Comparison of ENCODE assay signal across 15 cellular contexts in genomic region chr4:172850838-172851237, GRCh38.
DNase-seq lines count a peak whose midpoint lies in the region; ATAC-seq and TF ChIP-seq lines count a peak whose summit lies in the region.
"Had no signal": no experiment of that assay in that cellular context is flagged by ENCODE, and none has a peak within 500 bp of the region (broad histone marks: within the 10 kb centered on the region; RNA-seq: fewer than 3 reads in every experiment).

No MANE protein-coding gene starts in this region.

- H3K4me2 ChIP-seq in fibroblast of lung (ENCODE audit: extremely low read depth, insufficient read depth, low read length): no peak overlapping the region

- H3K9me3 ChIP-seq in breast epithelium (no peaks in the 10 kb centered on the region), SJCRH30 (replicated peaks) (no peaks in the 10 kb centered on the region; the same call in 1 of the 2 replicates), fibroblast of lung (ENCODE audit: control insufficient read depth, insufficient read depth, low read depth, low read length) (no peaks in the 10 kb centered on the region), BE2C (no peaks in the 10 kb centered on the region)
- H3K9me3 ChIP-seq: body of pancreas, gastroesophageal sphincter had no signal

- CTCF ChIA-PET in MCF 10A (lab: Yijun Ruan, JAX): interaction anchor here (0.7 kb wide), 1 partner anchor 22 kb away, joined by 3 read pairs; no protein-coding TSS in a partner anchor

- no peak overlapping the region for H3K4me3 Mint-ChIP-seq in MCF 10A (ENCODE audit: unreplicated experiment)

- H2AFZ ChIP-seq in fibroblast of lung (ENCODE audit: low read length): no peak overlapping the region

- peaks cover 5% of the 10 kb centered on the region for H3K4me1 Mint-ChIP-seq in MCF 10A (ENCODE audit: insufficient read depth, unreplicated experiment)

- BruUV-seq in MCF 10A (replicated peaks; lab: Mats Ljungman, UMichigan): no TSS peak

- POLR2A ChIA-PET in MCF 10A (lab: Yijun Ruan, JAX): no interaction called here

- no peaks in the 10 kb centered on the region for H3K9me3 Mint-ChIP-seq in MCF 10A (ENCODE audit: unreplicated experiment)

- no peak overlapping the region for H3K27ac Mint-ChIP-seq in MCF 10A (ENCODE audit: low read depth, unreplicated experiment)

- H3K27me3 Mint-ChIP-seq in MCF 10A (ENCODE audit: insufficient read depth, unreplicated experiment): no peaks in the 10 kb centered on the region

- no peak overlapping the region for H3K4me3 ChIP-seq in breast epithelium
- H3K4me3 ChIP-seq in SJCRH30: no peak overlapping the region
- H3K4me3 ChIP-seq in fibroblast of lung (replicated peaks in 1 of 4; ENCODE audit: control extremely low read depth in 1 of 4, insufficient read depth in 1 of 4, low read depth in 3 of 4, low read length in 4 of 4): no peak overlapping the region
- H3K4me3 ChIP-seq in BE2C (ENCODE audit: low read depth, low read length): no peak overlapping the region
- H3K4me3 ChIP-seq: body of pancreas, gastroesophageal sphincter had no signal

- TF ChIP-seq CTCF in MCF 10A (IDR thresholded peaks at IDR 0.05; ENCODE audit: unreplicated experiment) (no peak), breast epithelium (IDR thresholded peaks at IDR 0.05) (no peak), fibroblast of lung (conservative IDR thresholded peaks at IDR 0.05 in 1 of 2, IDR thresholded peaks at IDR 0.05 in 1 of 2; ENCODE audit: low read depth in 1 of 2, low read length in 2 of 2) (no peak), BE2C (IDR thresholded peaks at IDR 0.05; ENCODE audit: low read depth, low read length) (no peak)

- TF ChIP-seq POLR2A in breast epithelium (IDR thresholded peaks at IDR 0.05): no peak

- H3K36me3 Mint-ChIP-seq in MCF 10A (ENCODE audit: insufficient read depth, unreplicated experiment): no peaks in the 10 kb centered on the region

- DNase-seq in MCF 10A (ENCODE audit: unreplicated experiment): peak; percentile 72
- no peak for DNase-seq in breast epithelium (ENCODE audit: low spot score in 2 of 2)
- peak; percentile 72 to 89 for DNase-seq in SJCRH30
- peak; percentile 92 to 93 for DNase-seq in fibroblast of lung (ENCODE audit: low read depth in 2 of 2)
- DNase-seq in stromal cell of bone marrow (ENCODE audit: low read depth): peak; percentile 88
- DNase-seq in activated CD8-positive, alpha-beta memory T cell treated with anti-CD3 and anti-CD28 coated beads for 24 hours: no peak
- no peak for DNase-seq in BE2C
- DNase-seq: activated T-cell treated with anti-CD3 and anti-CD28 coated beads, Interleukin-2, amount 50 U/mL, for 1 hour; AML-193; body of pancreas; GDM1; KBM-7; stimulated activated CD4-positive, alpha-beta T cell treated with anti-CD3 and anti-CD28 coated beads, Interleukin-2, amount 100 ng/mL, for 48 hours had no signal

- intact Hi-C loops in MCF 10A (cut with micrococcal nuclease): no loop called here
- intact Hi-C loops in breast epithelium (cut with DNase I; ENCODE audit: low total_unique reads): no loop called here

- no peaks in the 10 kb centered on the region for H3K36me3 ChIP-seq in breast epithelium
- no peaks in the 10 kb centered on the region for H3K36me3 ChIP-seq in SJCRH30
- H3K36me3 ChIP-seq in fibroblast of lung (ENCODE audit: control insufficient read depth, insufficient read depth, low read length): no peaks in the 10 kb centered on the region
- H3K36me3 ChIP-seq in BE2C: no peaks in the 10 kb centered on the region
- H3K36me3 ChIP-seq: gastroesophageal sphincter had no signal

- H4K20me1 ChIP-seq in fibroblast of lung (ENCODE audit: control insufficient read depth, extremely low read depth, insufficient read depth, low read length): no peaks in the 10 kb centered on the region

- no peak for ATAC-seq in HG03469 (IDR thresholded peaks at IDR 0.05; ENCODE audit: unreplicated experiment)
- ATAC-seq: body of pancreas, gastroesophageal sphincter had no signal

- no peaks in the 10 kb centered on the region for H3K79me2 ChIP-seq in fibroblast of lung (ENCODE audit: control insufficient read depth, insufficient read depth, low read length)

- H3K4me1 ChIP-seq in breast epithelium: no peaks in the 10 kb centered on the region
- peaks cover 16% of the 10 kb centered on the region for H3K4me1 ChIP-seq in SJCRH30
- peaks cover 3% of the 10 kb centered on the region for H3K4me1 ChIP-seq in fibroblast of lung (ENCODE audit: control insufficient read depth, extremely low read depth, insufficient read depth, low read length)
- no peaks in the 10 kb centered on the region for H3K4me1 ChIP-seq in BE2C
- H3K4me1 ChIP-seq: body of pancreas, gastroesophageal sphincter had no signal

- no peaks in the 10 kb centered on the region for H3K27me3 ChIP-seq in breast epithelium
- H3K27me3 ChIP-seq in SJCRH30: no peaks in the 10 kb centered on the region
- no peaks in the 10 kb centered on the region for H3K27me3 ChIP-seq in fibroblast of lung (ENCODE audit: control insufficient read depth, insufficient read depth, low read length)
- no peaks in the 10 kb centered on the region for H3K27me3 ChIP-seq in BE2C
- H3K27me3 ChIP-seq: body of pancreas, gastroesophageal sphincter had no signal

- H3K9ac ChIP-seq in fibroblast of lung (ENCODE audit: insufficient read depth, low read length): no peak overlapping the region

- H3K27ac ChIP-seq in breast epithelium (no peak overlapping the region), SJCRH30 (peak overlapping the region; percentile 63), fibroblast of lung (ENCODE audit: insufficient read depth, low read length) (no peak overlapping the region)
- H3K27ac ChIP-seq: body of pancreas, gastroesophageal sphincter had no signal

Comparison
In these comparisons a context has a peak if more than half of its experiments do, and no peak if none do; other contexts are left out.
1. DNase-seq: peak in MCF 10A (single experiment), SJCRH30 (2 of 2), fibroblast of lung (2 of 2) and stromal cell of bone marrow (single experiment); none in breast epithelium (0 of 2), activated CD8-positive, alpha-beta memory T cell treated with anti-CD3 and anti-CD28 coated beads for 24 hours (single experiment) and BE2C (single experiment).